Comparison of ENCODE assay signal across 8 cellular contexts in genomic region chr20:1225729-1226313, GRCh38. TPM values are rescaled to one million over a fixed set of nuclear protein-coding genes. Genes with fewer than 3 reads are reported as not detected.
DNase-seq lines count a peak whose midpoint lies in the region; ATAC-seq and TF ChIP-seq lines count a peak whose summit lies in the region.

Gene RAD21L1, plus strand, starts transcription at chr20:1226044. Its CDS starts 2,410 bp downstream, at chr20:1228454.

- peaks cover 0 to 2% (median 0%) of the 10 kb centered on the region in 7 donors for H3K9me3 Mint-ChIP-seq in CD4-positive, CD25-positive, alpha-beta regulatory T cell
- H3K9me3 Mint-ChIP-seq in activated naive CD8-positive, alpha-beta T cell treated with anti-CD3 and anti-CD28 coated beads for 36 hours = peaks cover 10% of the 10 kb centered on the region

- peak within 1 kb of the TSS; percentile 64 for H3K4me3 ChIP-seq in CD4-positive, CD25-positive, alpha-beta regulatory T cell (ENCODE audit: low read depth, low read length)
- peak within 1 kb of the TSS; percentile 44 for H3K4me3 ChIP-seq in ovary
- H3K4me3 ChIP-seq in thoracic aorta = peak within 1 kb of the TSS; percentile 84

- TF ChIP-seq CTCF in ovary (IDR thresholded peaks at IDR 0.05) (no peak), thoracic aorta (IDR thresholded peaks at IDR 0.05) (no peak)

- H3K27ac ChIP-seq in CD4-positive, CD25-positive, alpha-beta regulatory T cell (ENCODE audit: insufficient read depth, low read length, poor library complexity, severe bottlenecking) = peak within 1 kb of the TSS; percentile 14
- H3K27ac ChIP-seq in ovary (no peak within 1 kb of the TSS), thoracic aorta (no peak within 1 kb of the TSS)

- H3K27ac Mint-ChIP-seq in CD4-positive, CD25-positive, alpha-beta regulatory T cell = peak within 1 kb of the TSS in 1 of 3 donors; percentile 78
- no peak within 1 kb of the TSS for H3K27ac Mint-ChIP-seq in activated naive CD8-positive, alpha-beta T cell treated with anti-CD3 and anti-CD28 coated beads for 36 hours

- H3K36me3 Mint-ChIP-seq in CD4-positive, CD25-positive, alpha-beta regulatory T cell = no peaks in the 10 kb centered on the region
- peaks cover 1% of the 10 kb centered on the region for H3K36me3 Mint-ChIP-seq in activated naive CD8-positive, alpha-beta T cell treated with anti-CD3 and anti-CD28 coated beads for 36 hours

- no peaks in the 10 kb centered on the region for H3K36me3 ChIP-seq in CD4-positive, CD25-positive, alpha-beta regulatory T cell (ENCODE audit: control insufficient read depth, insufficient read depth, low read length)
- H3K36me3 ChIP-seq in ovary (no peaks in the 10 kb centered on the region), thoracic aorta (no peaks in the 10 kb centered on the region)

- peaks cover 36% of the 10 kb centered on the region for H3K27me3 Mint-ChIP-seq in CD4-positive, CD25-positive, alpha-beta regulatory T cell
- H3K27me3 Mint-ChIP-seq in activated naive CD8-positive, alpha-beta T cell treated with anti-CD3 and anti-CD28 coated beads for 36 hours = peaks cover 22% of the 10 kb centered on the region

- DNase-seq in CD4-positive, CD25-positive, alpha-beta regulatory T cell = peak; percentile 60 to 77 (median 71)
- DNase-seq in activated naive CD8-positive, alpha-beta T cell treated with anti-CD3 and anti-CD28 coated beads for 36 hours = peak; percentile 73
- DNase-seq in Right ventricle myocardium inferior (ENCODE audit: missing footprints) (peak; percentile 85), ovary (peak; percentile 68 to 78 (median 75)), thoracic aorta (ENCODE audit: low spot score) (no peak)

- H3K4me1 Mint-ChIP-seq in CD4-positive, CD25-positive, alpha-beta regulatory T cell = peaks cover 0 to 22% (median 5%) of the 10 kb centered on the region in 4 donors
- peaks cover 10% of the 10 kb centered on the region for H3K4me1 Mint-ChIP-seq in activated naive CD8-positive, alpha-beta T cell treated with anti-CD3 and anti-CD28 coated beads for 36 hours

- intact Hi-C loops in Right ventricle myocardium inferior (cut with DNase I) (no loop called here), ovary (cut with DNase I) (no loop called here)

- peaks cover 16% of the 10 kb centered on the region for H3K4me1 ChIP-seq in CD4-positive, CD25-positive, alpha-beta regulatory T cell (ENCODE audit: control insufficient read depth, insufficient read depth, low read length, poor library complexity, severe bottlenecking)
- peaks cover 8% of the 10 kb centered on the region for H3K4me1 ChIP-seq in ovary (ENCODE audit: insufficient read depth)
- peaks cover 6 to 10% of the 10 kb centered on the region in 2 donors for H3K4me1 ChIP-seq in thoracic aorta (ENCODE audit: control insufficient read depth in 1 of 2, low read depth in 2 of 2)

- 1 to 2% (median 2%) methylated on average over 20 to 65 of the region's 66 CpGs for WGBS in ovary, 3 donors

- TF ChIP-seq EP300 in ovary (IDR thresholded peaks at IDR 0.05) = no peak

- H3K4me3 Mint-ChIP-seq in CD4-positive, CD25-positive, alpha-beta regulatory T cell = peak within 1 kb of the TSS; percentile 83 to 92 (median 90)
- peak within 1 kb of the TSS; percentile 78 for H3K4me3 Mint-ChIP-seq in activated naive CD8-positive, alpha-beta T cell treated with anti-CD3 and anti-CD28 coated beads for 36 hours

- no peaks in the 10 kb centered on the region for H3K9me3 ChIP-seq in CD4-positive, CD25-positive, alpha-beta regulatory T cell (ENCODE audit: control insufficient read depth in 2 of 2, low read length in 2 of 2)
- H3K9me3 ChIP-seq in ovary = no peaks in the 10 kb centered on the region
- no peaks in the 10 kb centered on the region for H3K9me3 ChIP-seq in thoracic aorta

- TF ChIP-seq POLR2A in ovary (IDR thresholded peaks at IDR 0.05) = no peak

- H3K27me3 ChIP-seq in CD4-positive, CD25-positive, alpha-beta regulatory T cell (ENCODE audit: control insufficient read depth, insufficient read depth, low read length) = peaks cover 27% of the 10 kb centered on the region
- H3K27me3 ChIP-seq in ovary = no peaks in the 10 kb centered on the region
- H3K27me3 ChIP-seq in thoracic aorta (replicated peaks; ENCODE audit: insufficient read depth) = peaks cover 11% of the 10 kb centered on the region

- peak; percentile 76 to 78 for ATAC-seq in CD4-positive, CD25-positive, alpha-beta regulatory T cell (ENCODE audit: low read depth in 2 of 2)
- ATAC-seq in HG02759 (IDR thresholded peaks at IDR 0.05; ENCODE audit: unreplicated experiment) (peak; percentile 65), SK-N-SH treated with all-trans-retinoic acid at 6 μM for 48 hours (peak; percentile 85), Right ventricle myocardium inferior (peak; percentile 93), thoracic aorta (ENCODE audit: insufficient number of reproducible peaks, low FRiP score, low read depth) (peak; percentile 50), GM19035 (IDR thresholded peaks at IDR 0.05; ENCODE audit: unreplicated experiment) (no peak)

TF ChIP-seq in SK-N-SH treated with all-trans-retinoic acid at 6 μM for 48 hours, 23 proteins besides CTCF, POLR2A, EP300 and RAD21:
- no peak for TF ChIP-seq OSR1 (CRISPR knock-in tag; IDR thresholded peaks at IDR 0.05)
- no peak for TF ChIP-seq PPARA (CRISPR knock-in tag; IDR thresholded peaks at IDR 0.05; ENCODE audit: borderline replicate concordance)
- no peak for TF ChIP-seq TOX (CRISPR knock-in tag; IDR thresholded peaks at IDR 0.05; ENCODE audit: borderline replicate concordance)
- no peak for TF ChIP-seq PATZ1 (CRISPR knock-in tag; IDR thresholded peaks at IDR 0.05; ENCODE audit: borderline replicate concordance)
- TF ChIP-seq ESRRG (CRISPR knock-in tag; IDR thresholded peaks at IDR 0.05) = no peak
- no peak for TF ChIP-seq ZFP30 (CRISPR knock-in tag; IDR thresholded peaks at IDR 0.05)
- no peak for TF ChIP-seq CSDC2 (CRISPR knock-in tag; IDR thresholded peaks at IDR 0.05)
- TF ChIP-seq ISL1 (CRISPR knock-in tag; IDR thresholded peaks at IDR 0.05) = no peak
- TF ChIP-seq ZNF8 (CRISPR knock-in tag; IDR thresholded peaks at IDR 0.05) = no peak
- TF ChIP-seq ARNTL (CRISPR knock-in tag; IDR thresholded peaks at IDR 0.05; ENCODE audit: borderline replicate concordance, low read depth) = no peak
- no peak for TF ChIP-seq TCF4 (CRISPR knock-in tag; IDR thresholded peaks at IDR 0.05; ENCODE audit: borderline replicate concordance)
- TF ChIP-seq ZNF565 (CRISPR knock-in tag; conservative IDR thresholded peaks at IDR 0.05; ENCODE audit: low read depth) = no peak
- TF ChIP-seq, protein P1, sequence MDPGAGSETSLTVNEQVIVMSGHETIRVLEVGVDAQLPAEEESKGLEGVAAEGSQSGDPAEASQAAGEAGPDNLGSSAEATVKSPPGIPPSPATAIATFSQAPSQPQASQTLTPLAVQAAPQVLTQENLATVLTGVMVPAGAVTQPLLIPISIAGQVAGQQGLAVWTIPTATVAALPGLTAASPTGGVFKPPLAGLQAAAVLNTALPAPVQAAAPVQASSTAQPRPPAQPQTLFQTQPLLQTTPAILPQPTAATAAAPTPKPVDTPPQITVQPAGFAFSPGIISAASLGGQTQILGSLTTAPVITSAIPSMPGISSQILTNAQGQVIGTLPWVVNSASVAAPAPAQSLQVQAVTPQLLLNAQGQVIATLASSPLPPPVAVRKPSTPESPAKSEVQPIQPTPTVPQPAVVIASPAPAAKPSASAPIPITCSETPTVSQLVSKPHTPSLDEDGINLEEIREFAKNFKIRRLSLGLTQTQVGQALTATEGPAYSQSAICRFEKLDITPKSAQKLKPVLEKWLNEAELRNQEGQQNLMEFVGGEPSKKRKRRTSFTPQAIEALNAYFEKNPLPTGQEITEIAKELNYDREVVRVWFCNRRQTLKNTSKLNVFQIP (CRISPR knock-in tag; IDR thresholded peaks at IDR 0.05; ENCODE audit: borderline replicate concordance, low read depth) = no peak
- TF ChIP-seq BACH2 (CRISPR knock-in tag; IDR thresholded peaks at IDR 0.05; ENCODE audit: borderline replicate concordance) = no peak
- TF ChIP-seq ZNF70 (CRISPR knock-in tag; IDR thresholded peaks at IDR 0.05) = no peak
- TF ChIP-seq CREB5 (CRISPR knock-in tag; IDR thresholded peaks at IDR 0.05; ENCODE audit: low read depth) = no peak
- no peak for TF ChIP-seq RARB (CRISPR knock-in tag; IDR thresholded peaks at IDR 0.05)

RNA-seq across cellular contexts. Expression of gene RAD21L1, which starts in this region (rescaled TPM):
- not detected for total RNA-seq in CD4-positive, CD25-positive, alpha-beta regulatory T cell
- polyA plus RNA-seq in CD4-positive, CD25-positive, alpha-beta regulatory T cell = under 1 TPM in 1 of 4 donors, not detected in 3; 0.46 TPM
- not detected for total RNA-seq in activated naive CD8-positive, alpha-beta T cell treated with anti-CD3 and anti-CD28 coated beads for 36 hours
- total RNA-seq in Right ventricle myocardium inferior (not detected), ovary (not detected), thoracic aorta (not detected)
- not detected for polyA plus RNA-seq in ovary

Comparison
In these comparisons a context has a peak if more than half of its experiments do, and no peak if none do; other contexts are left out.
1. Peak in DNase-seq, ATAC-seq, H3K4me3 ChIP-seq and H3K27ac ChIP-seq in CD4-positive, CD25-positive, alpha-beta regulatory T cell; RNA of the gene not detected or under 1 TPM.
2. Peak in DNase-seq in activated naive CD8-positive, alpha-beta T cell treated with anti-CD3 and anti-CD28 coated beads for 36 hours; RNA of the gene not detected or under 1 TPM.
3. Peak in DNase-seq and ATAC-seq in Right ventricle myocardium inferior; RNA of the gene not detected or under 1 TPM.
4. Peak in DNase-seq and H3K4me3 ChIP-seq in ovary; RNA of the gene not detected or under 1 TPM.
5. Peak in ATAC-seq and H3K4me3 ChIP-seq in thoracic aorta; RNA of the gene not detected or under 1 TPM.